In genomic region chr12:68614105-68614679, GRCh38 we compare ENCODE assay signal across 14 cellular contexts. TPM values are rescaled to one million over a fixed set of nuclear protein-coding genes. Genes with fewer than 3 reads are reported as not detected.
A peak's percentile ranks its signal among the peaks of the same experiment; 100 is the strongest.
DNase-seq lines count a peak whose midpoint lies in the region; ATAC-seq, FAIRE-seq and TF ChIP-seq lines count a peak whose summit lies in the region.
"Had no signal": no experiment of that assay in that cellular context is flagged by ENCODE, and none has a peak within 500 bp of the region (broad histone marks: within the 10 kb centered on the region; RNA-seq: fewer than 3 reads in every experiment).

No MANE protein-coding gene starts in this region.

- no peaks in the 10 kb centered on the region for H3K27me3 Mint-ChIP-seq in activated CD4-positive, alpha-beta T cell treated with anti-CD3 and anti-CD28 coated beads, Interleukin-2, amount 10 ng/mL, durations not matched to agents 7 days and 5 days
- H3K27me3 Mint-ChIP-seq in activated T-helper 17 cell treated with anti-CD3 and anti-CD28 coated beads, Interleukin-2, amount 50 U/mL, for 72 hours: no peaks in the 10 kb centered on the region

- CTCF ChIA-PET in activated CD4-positive, alpha-beta T cell treated with anti-CD3 and anti-CD28 coated beads, Interleukin-2, amount 10 ng/mL, durations not matched to agents 7 days and 5 days (lab: Charles Lee): interaction anchor here (0.9 to 1.8 kb wide), 4 partner anchors 8 to 167 kb away, joined by 3 to 7 read pairs (median 4); no protein-coding TSS in a partner anchor
- CTCF ChIA-PET in HepG2 (lab: Yijun Ruan, JAX; ENCODE audit: low intra/inter-chr PET ratio, low total read pairs): no interaction called here

- no peaks in the 10 kb centered on the region for H3K9me3 Mint-ChIP-seq in activated CD4-positive, alpha-beta T cell treated with anti-CD3 and anti-CD28 coated beads, Interleukin-2, amount 10 ng/mL, durations not matched to agents 7 days and 5 days
- H3K9me3 Mint-ChIP-seq in activated T-helper 17 cell treated with anti-CD3 and anti-CD28 coated beads, Interleukin-2, amount 50 U/mL, for 72 hours: no peaks in the 10 kb centered on the region

- in situ Hi-C loops in HepG2 (cut with HindIII; ENCODE audit: extremely low pct_ligation_motif_present, low pct_unique_long_range_greater_than_20kb): no loop called here

- ATAC-seq in activated T-helper 17 cell treated with anti-CD3 and anti-CD28 coated beads, Interleukin-2, amount 50 U/mL, for 72 hours (replicated peaks): no peak
- ATAC-seq in HepG2 (no peak), GM21529 (IDR thresholded peaks at IDR 0.05; ENCODE audit: unreplicated experiment) (no peak), HG02870 (IDR thresholded peaks at IDR 0.05; ENCODE audit: unreplicated experiment) (no peak)

- H3K27me3 ChIP-seq in HepG2 (ENCODE audit: control insufficient read depth in 1 of 2, insufficient read depth in 2 of 2, low read length in 2 of 2) (no peaks in the 10 kb centered on the region; a peak in 1 of 5 replicates), stomach smooth muscle (ENCODE audit: control insufficient read depth in 1 of 2, insufficient read depth in 2 of 2, low read length in 2 of 2) (no peaks in the 10 kb centered on the region)
- H3K27me3 ChIP-seq: testis had no signal

- peaks cover 55% of the 10 kb centered on the region for H3K36me3 Mint-ChIP-seq in activated CD4-positive, alpha-beta T cell treated with anti-CD3 and anti-CD28 coated beads, Interleukin-2, amount 10 ng/mL, durations not matched to agents 7 days and 5 days (ENCODE audit: low read depth)
- H3K36me3 Mint-ChIP-seq in activated T-helper 17 cell treated with anti-CD3 and anti-CD28 coated beads, Interleukin-2, amount 50 U/mL, for 72 hours (ENCODE audit: low read depth): peaks cover 79% of the 10 kb centered on the region

- TF ChIP-seq POLR2A in HepG2 (IDR thresholded peaks at IDR 0.05; ENCODE audit: insufficient read depth in 1 of 2, low read depth in 2 of 2, low read length in 2 of 2): no peak

- no peak for TF ChIP-seq CTCF in HepG2 (CRISPR knock-in tag; IDR thresholded peaks at IDR 0.05)

- POLR2A ChIA-PET in activated CD4-positive, alpha-beta T cell treated with anti-CD3 and anti-CD28 coated beads, Interleukin-2, amount 10 ng/mL, durations not matched to agents 7 days and 5 days (lab: Charles Lee): no interaction called here
- POLR2A ChIA-PET in HepG2 (lab: Yijun Ruan, JAX): no interaction called here

- peak overlapping the region; percentile 80 for H3K4me2 ChIP-seq in HepG2 (ENCODE audit: low read depth, low read length)

- H3K79me2 ChIP-seq in HepG2 (ENCODE audit: insufficient read depth, low read length): peaks cover 79% of the 10 kb centered on the region

- TF ChIP-seq EP300 in HepG2 (IDR thresholded peaks at IDR 0.05; ENCODE audit: low read depth in 2 of 2, low read length in 2 of 2): no peak
- no peak for TF ChIP-seq EP300 in HepG2 (CRISPR knock-in tag; IDR thresholded peaks at IDR 0.05; ENCODE audit: borderline replicate concordance)

- peak overlapping the region; percentile 2 to 11 (median 2); a peak in 3 of 6 replicates for H3K4me3 ChIP-seq in HepG2 (replicated peaks in 1 of 3; ENCODE audit: insufficient read depth in 1 of 3, low read depth in 2 of 3, low read length in 3 of 3)
- H3K4me3 ChIP-seq in stomach smooth muscle (ENCODE audit: low read length in 2 of 2): peak overlapping the region; percentile 47 to 50
- H3K4me3 ChIP-seq: testis had no signal

- peaks cover 64% of the 10 kb centered on the region for H3K4me1 Mint-ChIP-seq in activated CD4-positive, alpha-beta T cell treated with anti-CD3 and anti-CD28 coated beads, Interleukin-2, amount 10 ng/mL, durations not matched to agents 7 days and 5 days
- H3K4me1 Mint-ChIP-seq in activated T-helper 17 cell treated with anti-CD3 and anti-CD28 coated beads, Interleukin-2, amount 50 U/mL, for 72 hours: peaks cover 32% of the 10 kb centered on the region

- H3K9ac ChIP-seq in HepG2 (ENCODE audit: insufficient read depth, low read depth, low read length) (no peak overlapping the region), stomach smooth muscle (ENCODE audit: low read length in 2 of 2) (peak overlapping the region in 1 of 2 donors; percentile 42)

- WGBS in HepG2 (ENCODE audit: low lambda C conversion rate): 75% methylated on average over 5 of the region's 5 CpGs

- H3K4me3 Mint-ChIP-seq in activated CD4-positive, alpha-beta T cell treated with anti-CD3 and anti-CD28 coated beads, Interleukin-2, amount 10 ng/mL, durations not matched to agents 7 days and 5 days: peak overlapping the region; percentile 93
- peak overlapping the region; percentile 98 for H3K4me3 Mint-ChIP-seq in activated T-helper 17 cell treated with anti-CD3 and anti-CD28 coated beads, Interleukin-2, amount 50 U/mL, for 72 hours

- BruUV-seq in HepG2 (replicated peaks; lab: Mats Ljungman, UMichigan): no TSS peak

- peaks cover 44% of the 10 kb centered on the region for H3K4me1 ChIP-seq in HepG2 (ENCODE audit: insufficient read depth, low read length)
- H3K4me1 ChIP-seq in stomach smooth muscle (ENCODE audit: control insufficient read depth, insufficient read depth, low read length): peaks cover 14% of the 10 kb centered on the region

- peak overlapping the region; percentile 70 for H3K27ac Mint-ChIP-seq in activated CD4-positive, alpha-beta T cell treated with anti-CD3 and anti-CD28 coated beads, Interleukin-2, amount 10 ng/mL, durations not matched to agents 7 days and 5 days
- peak overlapping the region; percentile 100 for H3K27ac Mint-ChIP-seq in activated T-helper 17 cell treated with anti-CD3 and anti-CD28 coated beads, Interleukin-2, amount 50 U/mL, for 72 hours

- H2AFZ ChIP-seq in HepG2 (ENCODE audit: low read length): no peak overlapping the region

- H3K36me3 ChIP-seq in HepG2 (replicated peaks in 1 of 2; ENCODE audit: control insufficient read depth in 1 of 2, insufficient read depth in 2 of 2, low read length in 2 of 2) (no peaks in the 10 kb centered on the region; a peak in 1 of 5 replicates), stomach smooth muscle (ENCODE audit: control insufficient read depth in 2 of 2, insufficient read depth in 2 of 2, low read length in 2 of 2) (no peaks in the 10 kb centered on the region)

- H3K9me3 ChIP-seq in HepG2 (ENCODE audit: low read length) (no peaks in the 10 kb centered on the region), stomach smooth muscle (ENCODE audit: control insufficient read depth in 2 of 2, low read length in 2 of 2) (no peaks in the 10 kb centered on the region)
- H3K9me3 ChIP-seq: testis had no signal

- intact Hi-C loops in HepG2 (cut with micrococcal nuclease; ENCODE audit: unreplicated experiment): loop anchor here (5.0 kb wide), 2 partner anchors 193 to 272 kb away; partner anchors contain the start of gene MDM2

- TF ChIP-seq RAD21 in HepG2 (CRISPR knock-in tag; IDR thresholded peaks at IDR 0.05): no peak

- FAIRE-seq in HepG2 (lab: Jason Lieb, UNC): no peak
- FAIRE-seq: kidney had no signal

- H4K20me1 ChIP-seq in HepG2 (ENCODE audit: insufficient read depth, low read length): peaks cover 48% of the 10 kb centered on the region

- no peak for DNase-seq in activated CD4-positive, alpha-beta T cell treated with anti-CD3 and anti-CD28 coated beads, Interleukin-2, amount 10 ng/mL, durations not matched to agents 7 days and 5 days
- no peak for DNase-seq in activated CD4-positive, alpha-beta T cell treated with anti-CD3 and anti-CD28 coated beads for 48 hours
- no peak for DNase-seq in HepG2 (ENCODE audit: low spot score)
- no peak for DNase-seq in SIG-M5 (lab: John Stamatoyannopoulos, UW)
- DNase-seq: activated CD8-positive, alpha-beta memory T cell treated with anti-CD3 and anti-CD28 coated beads, Interleukin-2, amount 50 U/mL, for 4 hours; kidney; NCI-H1417; SHP77 treated with DMSO at 0.1 percent for 48 hours; stimulated activated CD4-positive, alpha-beta T cell treated with anti-CD3 and anti-CD28 coated beads, Interleukin-12 subunit alpha, Interleukin-12 subunit beta, amount 100 ng/mL, for 4 hours; testis had no signal

- H3K27ac ChIP-seq in HepG2 (ENCODE audit: extremely low read length, insufficient read depth, low read length) (no peak overlapping the region), stomach smooth muscle (ENCODE audit: low read length) (no peak overlapping the region)

RNA-seq across cellular contexts. Expression of gene RAP1B, which starts 3.5 kb away (rescaled TPM):
- total RNA-seq in activated CD4-positive, alpha-beta T cell treated with anti-CD3 and anti-CD28 coated beads, Interleukin-2, amount 10 ng/mL, durations not matched to agents 7 days and 5 days: 100 to 1,000 TPM; 223 to 284 TPM
- total RNA-seq in activated T-helper 17 cell treated with anti-CD3 and anti-CD28 coated beads, Interleukin-2, amount 50 U/mL, for 72 hours: 100 to 1,000 TPM; 158 to 238 TPM
- 92.7 and 129 TPM in 2 replicates for total RNA-seq in HepG2 (2016; rRNA removed; fragmentation: Illumina TruSeq; extraction: Trizol)
- 42.6 and 48.0 TPM in 2 replicates for total RNA-seq in HepG2 (2016; cell fraction: cytosol; rRNA removed; fragmentation: Illumina TruSeq; extraction: Trizol; ENCODE audit: low read depth)
- 87.1 and 128 TPM in 2 replicates for total RNA-seq in HepG2 (2016; cell fraction: insoluble cytoplasmic fraction; rRNA removed; fragmentation: Illumina TruSeq; extraction: Trizol)
- total RNA-seq in HepG2 (2016; cell fraction: membrane; rRNA removed; fragmentation: Illumina TruSeq; extraction: Trizol): 96.4 and 97.6 TPM in 2 replicates
- total RNA-seq in HepG2 (2016; cell fraction: nucleus; rRNA removed; fragmentation: Illumina TruSeq; extraction: Trizol): 44.6 and 47.4 TPM in 2 replicates
- polyA plus RNA-seq in HepG2 (2011; rRNA removed): 56.6 and 71.1 TPM in 2 replicates
- 39.2 and 62.2 TPM in 2 replicates for polyA plus RNA-seq in HepG2 (2011; cell fraction: cytosol; rRNA removed)
- polyA plus RNA-seq in HepG2 (2011; cell fraction: nucleus; rRNA removed): 17.4 and 23.5 TPM in 2 replicates
- 73.2 and 76.4 TPM in 2 replicates for polyA plus RNA-seq in HepG2 (2012)
- polyA plus RNA-seq in HepG2 (2016; cell fraction: cytosol; fragmentation: Illumina TruSeq; extraction: Trizol; ENCODE audit: low read depth): 45.2 and 58.6 TPM in 2 replicates
- polyA plus RNA-seq in HepG2 (2016; cell fraction: insoluble cytoplasmic fraction; fragmentation: Illumina TruSeq; extraction: Trizol; ENCODE audit: low read depth): 158 and 166 TPM in 2 replicates
- polyA plus RNA-seq in HepG2 (2016; cell fraction: membrane; fragmentation: Illumina TruSeq; extraction: Trizol; ENCODE audit: low read depth): 84.2 and 93.1 TPM in 2 replicates
- 80.7 and 83.5 TPM in 2 replicates for polyA plus RNA-seq in HepG2 (2016; cell fraction: nucleus; fragmentation: Illumina TruSeq; extraction: Trizol; ENCODE audit: insufficient read depth, low read depth)
- 19.4 and 29.7 TPM in 2 replicates for polyA minus RNA-seq in HepG2 (2011; rRNA and poly(A)+ RNA removed; ENCODE audit: low replicate concordance)
- 45.2 and 50.6 TPM in 2 replicates for polyA minus RNA-seq in HepG2 (2011; cell fraction: cytosol; rRNA and poly(A)+ RNA removed)
- polyA minus RNA-seq in HepG2 (2011; cell fraction: nucleus; rRNA and poly(A)+ RNA removed): 43.8 and 54.3 TPM in 2 replicates
